Comparison of ENCODE assay signal across 30 cellular contexts in genomic region chr13:38883783-38884182, GRCh38.
DNase-seq lines count a peak whose midpoint lies in the region; ATAC-seq and TF ChIP-seq lines count a peak whose summit lies in the region.
"Had no signal": no experiment of that assay in that cellular context is flagged by ENCODE, and none has a peak within 500 bp of the region (broad histone marks: within the 10 kb centered on the region; RNA-seq: fewer than 3 reads in every experiment).

No MANE protein-coding gene starts in this region.

- no peak overlapping the region; the same call in 1 of the 2 replicates for H3K27ac ChIP-seq in GM23338 (ENCODE audit: low read depth)
- H3K27ac ChIP-seq in breast epithelium: no peak overlapping the region
- H3K27ac ChIP-seq: body of pancreas, gastroesophageal sphincter, hepatocyte, SK-N-MC had no signal

- peaks cover 7% of the 10 kb centered on the region for H3K36me3 Mint-ChIP-seq in GM23338 (ENCODE audit: low read depth)
- H3K36me3 Mint-ChIP-seq in osteocyte (ENCODE audit: unreplicated experiment): no peaks in the 10 kb centered on the region
- H3K36me3 Mint-ChIP-seq: CD4-positive, alpha-beta memory T cell; memory B cell had no signal

- H3K27me3 Mint-ChIP-seq in GM23338 (ENCODE audit: insufficient read depth, low read depth, poor library complexity) (no peaks in the 10 kb centered on the region), osteocyte (ENCODE audit: unreplicated experiment) (no peaks in the 10 kb centered on the region)

- no peak for TF ChIP-seq POLR2A in breast epithelium (IDR thresholded peaks at IDR 0.05)

- no peak overlapping the region for H2AFZ ChIP-seq in GM23338
- H2AFZ ChIP-seq: hepatocyte had no signal

- H3K9me3 ChIP-seq in breast epithelium: no peaks in the 10 kb centered on the region
- H3K9me3 ChIP-seq: body of pancreas, gastroesophageal sphincter, HAP-1 had no signal

- no peaks in the 10 kb centered on the region for H3K27me3 ChIP-seq in GM23338 (ENCODE audit: insufficient read depth)
- H3K27me3 ChIP-seq in breast epithelium: no peaks in the 10 kb centered on the region
- H3K27me3 ChIP-seq: body of pancreas, gastroesophageal sphincter, hepatocyte had no signal

- DNase-seq in GM23338 (ENCODE audit: low spot score) (peak; percentile 22), OCI-M1 (lab: John Stamatoyannopoulos, UW) (peak; percentile 18), fibroblast of mammary gland (ENCODE audit: low read depth) (peak; percentile 19), osteocyte (ENCODE audit: extremely low spot score, unreplicated experiment) (no peak), SIG-M5 (lab: John Stamatoyannopoulos, UW) (no peak), NCI-H2081 (lab: John Stamatoyannopoulos, UW) (no peak), islet precursor cell (no peak), breast epithelium (ENCODE audit: low spot score in 2 of 2) (no peak)
- DNase-seq: ACHN; activated CD4-positive, alpha-beta T cell treated with anti-CD3 and anti-CD28 coated beads, Interleukin-2, amount 50 U/mL, for 48 hours; activated T-cell treated with anti-CD3 and anti-CD28 coated beads, Interleukin-2, amount 50 U/mL, for 48 hours; body of pancreas; CD4-positive, alpha-beta memory T cell; IMR-90; left colon; NCI-H1694; NCI-H2171; NCI-H510A; NK-92 treated with Interleukin-12 subunit alpha and Interleukin-12 subunit beta, amount 100 ng/mL, for 24 hours; PC-3; stimulated activated CD4-positive, alpha-beta T cell treated with anti-CD3 and anti-CD28 coated beads, Interleukin-4, amount 100 ng/mL, for 4 hours; trophoblast cell had no signal

- no peak for ATAC-seq in GM23338
- ATAC-seq: body of pancreas, gastroesophageal sphincter, left colon, PC-3, sciatic nerve had no signal

- 0 out of 2 replicates have a peak overlapping the region, but pooled peaks have one; percentile 17 for H3K4me2 ChIP-seq in GM23338
- H3K4me2 ChIP-seq: hepatocyte had no signal

- H3K79me2 ChIP-seq in GM23338 (replicated peaks; ENCODE audit: insufficient read depth): no peaks in the 10 kb centered on the region
- H3K79me2 ChIP-seq: hepatocyte had no signal

- no peak overlapping the region for H3K4me3 Mint-ChIP-seq in GM23338
- H3K4me3 Mint-ChIP-seq in osteocyte (ENCODE audit: unreplicated experiment): no peak overlapping the region
- H3K4me3 Mint-ChIP-seq: B cell; CD4-positive, alpha-beta memory T cell; memory B cell; T-helper 1 cell treated with Interleukin-12 subunit alpha and Interleukin-12 subunit beta and Interleukin-4 antibody, amounts not matched to agents 30 μg/mL and 1 μg/mL, for 36 hours had no signal

- H3K4me1 ChIP-seq in GM23338 (ENCODE audit: insufficient read depth) (peaks cover 8% of the 10 kb centered on the region; the same call in 1 of the 2 replicates), breast epithelium (no peaks in the 10 kb centered on the region)
- H3K4me1 ChIP-seq: body of pancreas, gastroesophageal sphincter, HAP-1 had no signal

- H3K36me3 ChIP-seq in GM23338 (ENCODE audit: insufficient read depth) (no peaks in the 10 kb centered on the region), breast epithelium (no peaks in the 10 kb centered on the region)
- H3K36me3 ChIP-seq: gastroesophageal sphincter, HAP-1 had no signal

- intact Hi-C loops in breast epithelium (cut with DNase I; ENCODE audit: low total_unique reads): no loop called here

- no peaks in the 10 kb centered on the region for H4K20me1 ChIP-seq in GM23338 (replicated peaks; ENCODE audit: insufficient read depth)

- H3K9me3 Mint-ChIP-seq in GM23338: no peaks in the 10 kb centered on the region
- no peaks in the 10 kb centered on the region for H3K9me3 Mint-ChIP-seq in osteocyte (ENCODE audit: unreplicated experiment)
- H3K9me3 Mint-ChIP-seq: memory B cell; T-helper 1 cell treated with Interleukin-12 subunit alpha and Interleukin-12 subunit beta and Interleukin-4 antibody, amounts not matched to agents 30 μg/mL and 1 μg/mL, for 36 hours had no signal

- H3K4me1 Mint-ChIP-seq in GM23338 (peaks cover 12% of the 10 kb centered on the region; the same call in 2 of the 3 replicates), osteocyte (ENCODE audit: unreplicated experiment) (peaks cover 16% of the 10 kb centered on the region)
- H3K4me1 Mint-ChIP-seq: B cell; CD4-positive, alpha-beta memory T cell; memory B cell had no signal

- H3F3A ChIP-seq in GM23338 (replicated peaks; ENCODE audit: low read depth): no peaks in the 10 kb centered on the region

- no peaks in the 10 kb centered on the region for H3K9me2 ChIP-seq in GM23338 (ENCODE audit: insufficient read depth)

- no peak overlapping the region for H3K4me3 ChIP-seq in GM23338
- no peak overlapping the region for H3K4me3 ChIP-seq in fibroblast of mammary gland (ENCODE audit: control insufficient read depth, low read depth, low read length)
- no peak overlapping the region for H3K4me3 ChIP-seq in breast epithelium
- H3K4me3 ChIP-seq: body of pancreas, gastroesophageal sphincter, HAP-1, hepatocyte, SK-N-MC had no signal

- H3K27ac Mint-ChIP-seq in GM23338 (no peak overlapping the region), osteocyte (ENCODE audit: unreplicated experiment) (peak overlapping the region; percentile 45)
- H3K27ac Mint-ChIP-seq: B cell; CD4-positive, alpha-beta memory T cell; memory B cell; T-helper 1 cell treated with Interleukin-12 subunit alpha and Interleukin-12 subunit beta and Interleukin-4 antibody, amounts not matched to agents 30 μg/mL and 1 μg/mL, for 36 hours had no signal

- no peak for TF ChIP-seq CTCF in GM23338 (conservative IDR thresholded peaks at IDR 0.05; ENCODE audit: low read depth in 2 of 2)
- no peak for TF ChIP-seq CTCF in fibroblast of mammary gland (conservative IDR thresholded peaks at IDR 0.05; ENCODE audit: control insufficient read depth, insufficient read depth, low read depth, low read length)
- no peak for TF ChIP-seq CTCF in osteocyte (IDR thresholded peaks at IDR 0.05)
- TF ChIP-seq CTCF in breast epithelium (IDR thresholded peaks at IDR 0.05): no peak

TF ChIP-seq in GM23338, 12 proteins besides CTCF, POLR2A, EP300 and RAD21 (continues in another document):
- no peak for TF ChIP-seq ZNF462 (CRISPR knock-in tag; IDR thresholded peaks at IDR 0.05)

Comparison
In these comparisons a context has a peak if more than half of its experiments do, and no peak if none do; other contexts are left out.
1. DNase-seq: peak in GM23338 (single experiment), OCI-M1 (single experiment) and fibroblast of mammary gland (single experiment); none in osteocyte (single experiment), SIG-M5 (single experiment), NCI-H2081 (0 of 2), islet precursor cell (single experiment) and breast epithelium (0 of 2).